2 cellular contexts compared by ENCODE assay signal in genomic region chr2:235679471-235679870, GRCh38.
TF ChIP-seq lines count a peak whose summit lies in the region.

No MANE protein-coding gene starts in this region.

TF ChIP-seq in liver, 16 proteins besides CTCF, POLR2A, EP300 and RAD21 (continued from another document):
- TF ChIP-seq REST (IDR thresholded peaks at IDR 0.05) = peak; percentile 96
- TF ChIP-seq GABPA (IDR thresholded peaks at IDR 0.05 in 1 of 2, conservative IDR thresholded peaks at IDR 0.05 in 1 of 2) = no peak
- no peak for TF ChIP-seq EGR1 (IDR thresholded peaks at IDR 0.05; ENCODE audit: low read depth in 2 of 2)
- TF ChIP-seq FOXA2 (IDR thresholded peaks at IDR 0.05) = peak; percentile 37
- peak; percentile 26 for TF ChIP-seq FOXA1 (IDR thresholded peaks at IDR 0.05)
- TF ChIP-seq NR2F2 (IDR thresholded peaks at IDR 0.05) = no peak
- TF ChIP-seq ATF3 (IDR thresholded peaks at IDR 0.05) = no peak
- no peak for TF ChIP-seq HNF4G (IDR thresholded peaks at IDR 0.05)
- no peak for TF ChIP-seq JUND (IDR thresholded peaks at IDR 0.05)

TF ChIP-seq in HepG2, 621 proteins besides CTCF, POLR2A, EP300 and RAD21 (continued from another document):
- TF ChIP-seq USF2 (IDR thresholded peaks at IDR 0.05; ENCODE audit: low read depth, low read length) = no peak
- TF ChIP-seq USF2 (CRISPR knock-in tag; IDR thresholded peaks at IDR 0.05; ENCODE audit: borderline replicate concordance) = no peak
- no peak for TF ChIP-seq GATAD1 (CRISPR knock-in tag; IDR thresholded peaks at IDR 0.05)
- TF ChIP-seq AKAP8 (CRISPR knock-in tag; IDR thresholded peaks at IDR 0.05) = no peak
- no peak for TF ChIP-seq SIX4 (CRISPR knock-in tag; IDR thresholded peaks at IDR 0.05)
- no peak for TF ChIP-seq ZNF280D (CRISPR knock-in tag; IDR thresholded peaks at IDR 0.05)
- TF ChIP-seq GTF3A (CRISPR knock-in tag; conservative IDR thresholded peaks at IDR 0.05) = no peak
- no peak for TF ChIP-seq ZNF552 (CRISPR knock-in tag; IDR thresholded peaks at IDR 0.05; ENCODE audit: borderline replicate concordance)
- TF ChIP-seq ZNF350 (CRISPR knock-in tag; IDR thresholded peaks at IDR 0.05; ENCODE audit: borderline replicate concordance, low read depth) = no peak
- TF ChIP-seq ATM (IDR thresholded peaks at IDR 0.05; ENCODE audit: borderline replicate concordance) = no peak
- TF ChIP-seq RCOR2 (CRISPR knock-in tag; IDR thresholded peaks at IDR 0.05) = no peak
- no peak for TF ChIP-seq ZFP36L2 (CRISPR knock-in tag; IDR thresholded peaks at IDR 0.05)
- no peak for TF ChIP-seq MEF2D (CRISPR knock-in tag; IDR thresholded peaks at IDR 0.05)
- TF ChIP-seq ZMAT3 (CRISPR knock-in tag; conservative IDR thresholded peaks at IDR 0.05) = no peak
- no peak for TF ChIP-seq FOXK2 (IDR thresholded peaks at IDR 0.05)
- TF ChIP-seq CHD4 (IDR thresholded peaks at IDR 0.05; ENCODE audit: borderline replicate concordance, low read length) = no peak
- no peak for TF ChIP-seq RFXANK (CRISPR knock-in tag; IDR thresholded peaks at IDR 0.05)
